In the genomic region with DNA sequence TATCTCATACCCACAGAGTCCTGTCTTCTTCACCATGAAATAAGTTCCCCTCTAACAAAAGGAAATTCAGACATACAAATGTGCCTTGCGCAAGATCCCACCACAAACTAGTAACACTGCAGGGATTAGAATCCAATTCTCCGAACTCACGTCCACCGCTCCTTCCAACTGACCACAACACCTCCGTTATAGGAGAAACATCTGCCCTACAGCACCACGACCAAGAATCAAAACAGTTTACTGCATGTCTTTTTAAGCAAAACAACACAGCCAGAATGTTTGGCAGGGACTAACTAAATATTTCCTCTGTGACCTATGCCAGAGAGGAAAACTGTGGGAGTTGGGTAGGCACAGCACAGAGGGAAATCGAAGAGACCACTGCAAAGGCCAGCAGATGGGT, we compare ENCODE assay signal across 1 cellular context.
TF ChIP-seq lines count a peak whose summit lies in the region.

No MANE protein-coding gene starts in this region.

TF ChIP-seq in H1, 55 proteins besides CTCF, POLR2A, EP300 and RAD21 (continued from another document):
- no peak for TF ChIP-seq KDM1A (IDR thresholded peaks at IDR 0.05; ENCODE audit: borderline replicate concordance, low read length)
- no peak for TF ChIP-seq ZNF274 (IDR thresholded peaks at IDR 0.05; ENCODE audit: borderline replicate concordance, extremely low read depth, low read length)
- no peak for TF ChIP-seq SIX5 (IDR thresholded peaks at IDR 0.05; ENCODE audit: low read depth, low read length)
- TF ChIP-seq RBBP5 (IDR thresholded peaks at IDR 0.05; ENCODE audit: borderline replicate concordance, low read depth, low read length), result no peak
- TF ChIP-seq JUND (IDR thresholded peaks at IDR 0.05; ENCODE audit: low read length), result no peak
- no peak for TF ChIP-seq TBP (IDR thresholded peaks at IDR 0.05; ENCODE audit: low read depth, low read length)
- no peak for TF ChIP-seq ASH2L (IDR thresholded peaks at IDR 0.05; ENCODE audit: low read length)
- no peak for TF ChIP-seq BRCA1 (IDR thresholded peaks at IDR 0.05; ENCODE audit: low read depth, low read length)
- TF ChIP-seq YY1 (IDR thresholded peaks at IDR 0.05; ENCODE audit: low read depth, low read length), result no peak
